In genomic region chr4:112521123-112522116, GRCh38 we compare ENCODE assay signal across 12 cellular contexts. TPM values are rescaled to one million over a fixed set of nuclear protein-coding genes. Genes with fewer than 3 reads are reported as not detected.
A peak's percentile ranks its signal among the peaks of the same experiment; 100 is the strongest.
DNase-seq lines count a peak whose midpoint lies in the region; ATAC-seq and TF ChIP-seq lines count a peak whose summit lies in the region.
"Had no signal": no experiment of that assay in that cellular context is flagged by ENCODE, and none has a peak within 500 bp of the region (broad histone marks: within the 10 kb centered on the region; RNA-seq: fewer than 3 reads in every experiment).

No MANE protein-coding gene starts in this region.

- no peak overlapping the region for H3K4me3 ChIP-seq in HAP-1
- H3K4me3 ChIP-seq: thoracic aorta had no signal

- H3K27ac Mint-ChIP-seq in activated naive CD8-positive, alpha-beta T cell treated with anti-CD3 and anti-CD28 coated beads, Interleukin-2, amount 10 ng/mL, durations not matched to agents 7 days and 5 days: no peak overlapping the region
- no peak overlapping the region for H3K27ac Mint-ChIP-seq in neural crest cell (ENCODE audit: unreplicated experiment)
- H3K27ac Mint-ChIP-seq: nephron had no signal

- H3K4me1 ChIP-seq in HAP-1: peaks cover 52% of the 10 kb centered on the region

- POLR2A ChIA-PET in activated naive CD8-positive, alpha-beta T cell treated with anti-CD3 and anti-CD28 coated beads, Interleukin-2, amount 10 ng/mL, durations not matched to agents 7 days and 5 days (lab: Charles Lee): no interaction called here

- peaks cover 6% of the 10 kb centered on the region; the same call in 1 of the 2 replicates for H3K27me3 ChIP-seq in HAP-1 (ENCODE audit: low read depth)

- no peak for TF ChIP-seq CTCF in neural crest cell (conservative IDR thresholded peaks at IDR 0.05)

- H3K9me3 Mint-ChIP-seq in activated naive CD8-positive, alpha-beta T cell treated with anti-CD3 and anti-CD28 coated beads, Interleukin-2, amount 10 ng/mL, durations not matched to agents 7 days and 5 days: no peaks in the 10 kb centered on the region
- no peaks in the 10 kb centered on the region for H3K9me3 Mint-ChIP-seq in neural crest cell

- peaks cover 49% of the 10 kb centered on the region for H3K4me1 Mint-ChIP-seq in activated naive CD8-positive, alpha-beta T cell treated with anti-CD3 and anti-CD28 coated beads, Interleukin-2, amount 10 ng/mL, durations not matched to agents 7 days and 5 days
- peaks cover 55% of the 10 kb centered on the region for H3K4me1 Mint-ChIP-seq in neural crest cell

- H3K36me3 Mint-ChIP-seq in activated naive CD8-positive, alpha-beta T cell treated with anti-CD3 and anti-CD28 coated beads, Interleukin-2, amount 10 ng/mL, durations not matched to agents 7 days and 5 days: no peaks in the 10 kb centered on the region
- no peaks in the 10 kb centered on the region for H3K36me3 Mint-ChIP-seq in neural crest cell (ENCODE audit: low read depth)

- in situ Hi-C loops in HAP-1 (cut with MboI; ENCODE audit: low sequenced_read_pairs) (loop anchor here (5.0 kb wide), 2 partner anchors 74 to 189 kb away; no protein-coding TSS in a partner anchor), KBM-7 (cut with MboI; ENCODE audit: low pct_unique_long_range_greater_than_20kb, low sequenced_read_pairs) (loop anchor here (25.0 kb wide), 1 partner anchor 184 kb away; no protein-coding TSS in a partner anchor)

- H3K9me3 ChIP-seq in HAP-1: peaks cover 3% of the 10 kb centered on the region
- H3K9me3 ChIP-seq: thoracic aorta had no signal

- H3K4me3 Mint-ChIP-seq in activated naive CD8-positive, alpha-beta T cell treated with anti-CD3 and anti-CD28 coated beads, Interleukin-2, amount 10 ng/mL, durations not matched to agents 7 days and 5 days: peak overlapping the region; percentile 74
- H3K4me3 Mint-ChIP-seq in neural crest cell: peak overlapping the region; percentile 71

- H3K27me3 Mint-ChIP-seq in activated naive CD8-positive, alpha-beta T cell treated with anti-CD3 and anti-CD28 coated beads, Interleukin-2, amount 10 ng/mL, durations not matched to agents 7 days and 5 days: peaks cover 90% of the 10 kb centered on the region
- peaks cover 98% of the 10 kb centered on the region for H3K27me3 Mint-ChIP-seq in neural crest cell (ENCODE audit: low read depth)

- DNase-seq in HAP-1 (ENCODE audit: low spot score in 2 of 2): peak; percentile 85 to 97
- DNase-seq in activated naive CD8-positive, alpha-beta T cell treated with anti-CD3 and anti-CD28 coated beads, Interleukin-2, amount 10 ng/mL, durations not matched to agents 7 days and 5 days: peak; percentile 42
- DNase-seq in neural crest cell (ENCODE audit: low read depth, low spot score): no peak
- DNase-seq in KBM-7: no peak
- DNase-seq: NCI-H2081; stimulated activated CD4-positive, alpha-beta T cell treated with anti-CD3 and anti-CD28 coated beads, Interleukin-1b, Interleukin-23, amount 100 ng/mL, for 48 hours had no signal

- ATAC-seq in GM18511 (IDR thresholded peaks at IDR 0.05; ENCODE audit: unreplicated experiment) (peak; percentile 25), HG03045 (IDR thresholded peaks at IDR 0.05; ENCODE audit: unreplicated experiment) (no peak), HG03439 (IDR thresholded peaks at IDR 0.05; ENCODE audit: unreplicated experiment) (no peak)
- no peak for ATAC-seq in activated naive CD8-positive, alpha-beta T cell treated with anti-CD3 and anti-CD28 coated beads, Interleukin-2, amount 10 ng/mL, durations not matched to agents 7 days and 5 days (ENCODE audit: low read depth)
- ATAC-seq: Right ventricle myocardium inferior had no signal

- no peaks in the 10 kb centered on the region for H3K36me3 ChIP-seq in HAP-1 (replicated peaks)
- H3K36me3 ChIP-seq: thoracic aorta had no signal

RNA-seq across cellular contexts. Expression of gene NEUROG2, which starts 5.4 kb away (rescaled TPM):
- total RNA-seq in activated naive CD8-positive, alpha-beta T cell treated with anti-CD3 and anti-CD28 coated beads, Interleukin-2, amount 10 ng/mL, durations not matched to agents 7 days and 5 days: not detected
- 4.1 and 4.2 TPM in 2 replicates for total RNA-seq in neural crest cell
- total RNA-seq: Right ventricle myocardium inferior, thoracic aorta had no signal

Comparison
In these comparisons a context has a peak if more than half of its experiments do, and no peak if none do; other contexts are left out.
1. DNase-seq: peak in HAP-1 (2 of 2) and activated naive CD8-positive, alpha-beta T cell treated with anti-CD3 and anti-CD28 coated beads, Interleukin-2, amount 10 ng/mL, durations not matched to agents 7 days and 5 days (single experiment); none in neural crest cell (single experiment) and KBM-7 (single experiment).